Comparison of ENCODE assay signal across 19 cellular contexts in genomic region chr11:96218013-96218412, GRCh38.
DNase-seq lines count a peak whose midpoint lies in the region; ATAC-seq and TF ChIP-seq lines count a peak whose summit lies in the region.
"Had no signal": no experiment of that assay in that cellular context is flagged by ENCODE, and none has a peak within 500 bp of the region (broad histone marks: within the 10 kb centered on the region; RNA-seq: fewer than 3 reads in every experiment).

No MANE protein-coding gene starts in this region.

- peaks cover 6% of the 10 kb centered on the region for H3K36me3 Mint-ChIP-seq in CD8-positive, alpha-beta T cell
- peaks cover 1% of the 10 kb centered on the region for H3K36me3 Mint-ChIP-seq in activated naive CD8-positive, alpha-beta T cell treated with anti-CD3 and anti-CD28 coated beads, Interleukin-2, amount 50 U/mL, for 24 hours (ENCODE audit: low read depth)
- H3K36me3 Mint-ChIP-seq in nephron progenitor cell (ENCODE audit: low read depth), result peaks cover 6% of the 10 kb centered on the region
- H3K36me3 Mint-ChIP-seq: type B pancreatic cell had no signal

- ATAC-seq in CD8-positive, alpha-beta T cell, result no peak
- no peak for ATAC-seq in activated naive CD8-positive, alpha-beta T cell treated with anti-CD3 and anti-CD28 coated beads, Interleukin-2, amount 50 U/mL, for 24 hours
- no peak for ATAC-seq in HG02763 (IDR thresholded peaks at IDR 0.05; ENCODE audit: unreplicated experiment)
- ATAC-seq: GM23338 had no signal

- intact Hi-C loops in CD8-positive, alpha-beta T cell (cut with DNase I, micrococcal nuclease), result loop anchor here in 1 of 2 experiments (5.0 kb wide), 1 partner anchor 91 kb away; no protein-coding TSS in a partner anchor

- H3K27ac Mint-ChIP-seq in CD8-positive, alpha-beta T cell, result peak overlapping the region; percentile 95
- H3K27ac Mint-ChIP-seq in activated naive CD8-positive, alpha-beta T cell treated with anti-CD3 and anti-CD28 coated beads, Interleukin-2, amount 50 U/mL, for 24 hours, result peak overlapping the region; percentile 28
- H3K27ac Mint-ChIP-seq in nephron progenitor cell, result peak overlapping the region; percentile 92
- H3K27ac Mint-ChIP-seq: GM23338, type B pancreatic cell had no signal

- H3K4me3 ChIP-seq in CD8-positive, alpha-beta T cell (ENCODE audit: low read depth, low read length), result no peak overlapping the region
- H3K4me3 ChIP-seq: GM23338 had no signal

- H3K27me3 ChIP-seq in CD8-positive, alpha-beta T cell (ENCODE audit: insufficient read depth, low read length), result no peaks in the 10 kb centered on the region

- H3K27me3 Mint-ChIP-seq in CD8-positive, alpha-beta T cell (ENCODE audit: low read depth), result no peaks in the 10 kb centered on the region
- H3K27me3 Mint-ChIP-seq in activated naive CD8-positive, alpha-beta T cell treated with anti-CD3 and anti-CD28 coated beads, Interleukin-2, amount 50 U/mL, for 24 hours, result no peaks in the 10 kb centered on the region
- H3K27me3 Mint-ChIP-seq in nephron progenitor cell (ENCODE audit: low read depth, poor library complexity), result no peaks in the 10 kb centered on the region
- H3K27me3 Mint-ChIP-seq: activated naive CD8-positive, alpha-beta T cell treated with anti-CD3 and anti-CD28 coated beads, Interleukin-2, amount 10 ng/mL, durations not matched to agents 7 days and 5 days; type B pancreatic cell had no signal

- H3K4me1 Mint-ChIP-seq in CD8-positive, alpha-beta T cell (ENCODE audit: low read depth), result peaks cover 83% of the 10 kb centered on the region
- peaks cover 88% of the 10 kb centered on the region for H3K4me1 Mint-ChIP-seq in activated naive CD8-positive, alpha-beta T cell treated with anti-CD3 and anti-CD28 coated beads, Interleukin-2, amount 50 U/mL, for 24 hours
- peaks cover 86% of the 10 kb centered on the region for H3K4me1 Mint-ChIP-seq in nephron progenitor cell

- H3K27ac ChIP-seq in CD8-positive, alpha-beta T cell (ENCODE audit: low read depth, low read length), result no peak overlapping the region
- H3K27ac ChIP-seq: 22Rv1 had no signal

- no peak for TF ChIP-seq CTCF in CD8-positive, alpha-beta T cell (IDR thresholded peaks at IDR 0.05)
- no peak for TF ChIP-seq CTCF in nephron progenitor cell (IDR thresholded peaks at IDR 0.05)

- H3K9me3 Mint-ChIP-seq in CD8-positive, alpha-beta T cell, result no peaks in the 10 kb centered on the region
- H3K9me3 Mint-ChIP-seq in activated naive CD8-positive, alpha-beta T cell treated with anti-CD3 and anti-CD28 coated beads, Interleukin-2, amount 50 U/mL, for 24 hours, result no peaks in the 10 kb centered on the region
- H3K9me3 Mint-ChIP-seq in nephron progenitor cell, result no peaks in the 10 kb centered on the region
- H3K9me3 Mint-ChIP-seq: activated naive CD8-positive, alpha-beta T cell treated with anti-CD3 and anti-CD28 coated beads, Interleukin-2, amount 10 ng/mL, durations not matched to agents 7 days and 5 days; GM23338; type B pancreatic cell had no signal

- peak overlapping the region; percentile 8 for H3K4me3 Mint-ChIP-seq in CD8-positive, alpha-beta T cell
- H3K4me3 Mint-ChIP-seq in activated naive CD8-positive, alpha-beta T cell treated with anti-CD3 and anti-CD28 coated beads, Interleukin-2, amount 50 U/mL, for 24 hours, result no peak overlapping the region
- H3K4me3 Mint-ChIP-seq in nephron progenitor cell, result no peak overlapping the region
- H3K4me3 Mint-ChIP-seq: GM23338, type B pancreatic cell had no signal

- POLR2A ChIA-PET in CD8-positive, alpha-beta T cell (lab: Charles Lee), result no interaction called here

- peak; percentile 37 for DNase-seq in NCI-H2171 treated with DMSO at 0.1 percent for 48 hours (lab: John Stamatoyannopoulos, UW)
- no peak for DNase-seq in NCI-H2171 (lab: John Stamatoyannopoulos, UW)
- no peak for DNase-seq in CD8-positive, alpha-beta T cell
- DNase-seq in activated naive CD8-positive, alpha-beta T cell treated with anti-CD3 and anti-CD28 coated beads, Interleukin-2, amount 50 U/mL, for 24 hours, result no peak
- no peak for DNase-seq in nephron progenitor cell
- no peak for DNase-seq in stimulated activated naive CD4-positive, alpha-beta T cell treated with Interleukin-2 at 50 U/mL for 16 hours (lab: John Stamatoyannopoulos, UW)
- no peak for DNase-seq in NCI-H187 (lab: John Stamatoyannopoulos, UW)
- DNase-seq: activated CD4-positive, alpha-beta T cell treated with anti-CD3 and anti-CD28 coated beads, Interleukin-2, amount 50 U/mL, for 4 hours; activated naive CD8-positive, alpha-beta T cell treated with anti-CD3 and anti-CD28 coated beads, Interleukin-2, amount 10 ng/mL, durations not matched to agents 7 days and 5 days; activated T-cell treated with anti-CD3 and anti-CD28 coated beads, Interleukin-2, amount 50 U/mL, for 48 hours; dermis blood vessel endothelial cell; Karpas-422; mesenchymal stem cell; NCI-H1930; NCI-H510A treated with DMSO at 0.1 percent for 48 hours had no signal

- H3K9me3 ChIP-seq in CD8-positive, alpha-beta T cell (ENCODE audit: low read length), result no peaks in the 10 kb centered on the region

- CTCF ChIA-PET in CD8-positive, alpha-beta T cell (lab: Charles Lee), result interaction anchor here (0.7 to 5.6 kb wide), 3 partner anchors 89 to 163 kb away, joined by 3 to 41 read pairs (median 3); partner anchors contain the start of gene MAML2

- H3K4me1 ChIP-seq in CD8-positive, alpha-beta T cell (ENCODE audit: insufficient read depth, low read length), result peaks cover 96% of the 10 kb centered on the region

- no peaks in the 10 kb centered on the region for H3K36me3 ChIP-seq in CD8-positive, alpha-beta T cell (ENCODE audit: insufficient read depth, low read length)

Comparison
In these comparisons a context has a peak if more than half of its experiments do, and no peak if none do; other contexts are left out.
1. H3K27ac Mint-ChIP-seq: peak in every context shown above with its lines; median percentile 95 in CD8-positive, alpha-beta T cell; 92 in nephron progenitor cell; 28 in activated naive CD8-positive, alpha-beta T cell treated with anti-CD3 and anti-CD28 coated beads, Interleukin-2, amount 50 U/mL, for 24 hours.